ENCODE assay signal across 20 cellular contexts in the genomic region with DNA sequence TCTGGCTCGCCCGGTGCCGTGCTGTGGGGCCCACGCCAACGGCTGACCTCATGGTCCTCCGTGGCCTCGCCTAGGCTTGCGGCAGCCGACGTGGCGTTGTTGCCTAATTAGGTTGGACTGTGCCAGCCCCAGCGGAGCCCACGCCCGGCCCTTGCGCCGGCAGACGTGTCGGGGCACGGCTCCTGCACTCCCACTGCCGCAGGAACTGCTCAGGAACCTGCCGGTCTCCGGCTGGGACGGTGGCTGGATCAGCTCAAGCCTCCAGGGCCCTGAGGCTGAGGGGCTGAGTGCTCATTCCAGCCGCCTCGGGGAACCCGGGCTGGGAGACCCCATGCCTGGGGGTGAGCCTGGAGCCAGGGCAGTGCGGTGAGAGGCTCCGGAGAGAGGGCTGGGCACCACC.
"Had no signal": no experiment of that assay in that cellular context is flagged by ENCODE, and none has a peak within 500 bp of the region (broad histone marks: within the 10 kb centered on the region; RNA-seq: fewer than 3 reads in every experiment).

No MANE protein-coding gene starts in this region.

- H3K4me1 Mint-ChIP-seq: activated naive CD4-positive, alpha-beta T cell treated with anti-CD3 and anti-CD28 coated beads, Interleukin-2, amount 10 ng/mL, durations not matched to agents 7 days and 5 days; stimulated activated memory B cell treated with anti-CD40 and anti-IgM and Interleukin-4, amounts not matched to agents 10 μg/mL and 1 μg/mL and 100 μg/mL, for 72 hours had no signal

- H3K4me3 Mint-ChIP-seq: activated CD4-positive, alpha-beta memory T cell treated with anti-CD3 and anti-CD28 coated beads for 36 hours; activated naive CD4-positive, alpha-beta T cell treated with anti-CD3 and anti-CD28 coated beads, Interleukin-2, amount 10 ng/mL, durations not matched to agents 7 days and 5 days; activated T-cell treated with anti-CD3 and anti-CD28 coated beads, Interleukin-2, amount 50 U/mL, for 72 hours; stimulated activated memory B cell treated with anti-CD40 and anti-IgM and Interleukin-4, amounts not matched to agents 10 μg/mL and 1 μg/mL and 100 μg/mL, for 72 hours; T-helper 1 cell treated with Interleukin-12 subunit alpha and Interleukin-12 subunit beta and Interleukin-4 antibody, amounts not matched to agents 30 μg/mL and 1 μg/mL, for 36 hours had no signal

- H3K27ac Mint-ChIP-seq: activated CD4-positive, alpha-beta memory T cell treated with anti-CD3 and anti-CD28 coated beads for 36 hours; activated naive CD4-positive, alpha-beta T cell treated with anti-CD3 and anti-CD28 coated beads, Interleukin-2, amount 10 ng/mL, durations not matched to agents 7 days and 5 days; activated T-cell treated with anti-CD3 and anti-CD28 coated beads, Interleukin-2, amount 50 U/mL, for 72 hours; naive B cell; stimulated activated memory B cell treated with anti-CD40 and anti-IgM and Interleukin-4, amounts not matched to agents 10 μg/mL and 1 μg/mL and 100 μg/mL, for 72 hours; T-helper 1 cell treated with Interleukin-12 subunit alpha and Interleukin-12 subunit beta and Interleukin-4 antibody, amounts not matched to agents 30 μg/mL and 1 μg/mL, for 36 hours had no signal

- H3K4me1 ChIP-seq: esophagus muscularis mucosa, heart right ventricle, stomach had no signal

- H3K36me3 ChIP-seq: cardiac muscle cell, esophagus muscularis mucosa, heart right ventricle, stomach had no signal

- H3K4me2 ChIP-seq: smooth muscle cell had no signal

- H3K36me3 Mint-ChIP-seq: activated CD4-positive, alpha-beta memory T cell treated with anti-CD3 and anti-CD28 coated beads for 36 hours; stimulated activated memory B cell treated with anti-CD40 and anti-IgM and Interleukin-4, amounts not matched to agents 10 μg/mL and 1 μg/mL and 100 μg/mL, for 72 hours had no signal

- H3K27me3 Mint-ChIP-seq: activated CD4-positive, alpha-beta memory T cell treated with anti-CD3 and anti-CD28 coated beads for 36 hours had no signal

- H3K4me3 ChIP-seq: cardiac muscle cell, esophagus muscularis mucosa, heart right ventricle, smooth muscle cell, stomach had no signal

- DNase-seq: activated CD4-positive, alpha-beta memory T cell treated with anti-CD3 and anti-CD28 coated beads for 36 hours; activated CD4-positive, alpha-beta T cell treated with anti-CD3 and anti-CD28 coated beads for 48 hours; activated effector memory CD4-positive, alpha-beta T cell treated with Interleukin-2 at 50 U/mL for 16 hours; activated naive CD4-positive, alpha-beta T cell treated with anti-CD3 and anti-CD28 coated beads, Interleukin-2, amount 10 ng/mL, durations not matched to agents 7 days and 5 days; activated T-cell treated with anti-CD3 and anti-CD28 coated beads, Interleukin-2, amount 50 U/mL, for 72 hours; amygdala; heart right ventricle; islet precursor cell; left colon; mesendoderm; naive B cell; occipital lobe; stimulated activated CD4-positive, alpha-beta T cell treated with anti-CD3 and anti-CD28 coated beads, Interleukin-15, amount 100 ng/mL, for 24 hours; stomach; trophoblast cell had no signal

- H3K9me3 Mint-ChIP-seq: activated T-cell treated with anti-CD3 and anti-CD28 coated beads, Interleukin-2, amount 50 U/mL, for 72 hours had no signal

- H3K27ac ChIP-seq: cardiac muscle cell, esophagus muscularis mucosa, heart right ventricle, stomach had no signal
